ENCODE assay signal across 1 cellular context in the genomic region with DNA sequence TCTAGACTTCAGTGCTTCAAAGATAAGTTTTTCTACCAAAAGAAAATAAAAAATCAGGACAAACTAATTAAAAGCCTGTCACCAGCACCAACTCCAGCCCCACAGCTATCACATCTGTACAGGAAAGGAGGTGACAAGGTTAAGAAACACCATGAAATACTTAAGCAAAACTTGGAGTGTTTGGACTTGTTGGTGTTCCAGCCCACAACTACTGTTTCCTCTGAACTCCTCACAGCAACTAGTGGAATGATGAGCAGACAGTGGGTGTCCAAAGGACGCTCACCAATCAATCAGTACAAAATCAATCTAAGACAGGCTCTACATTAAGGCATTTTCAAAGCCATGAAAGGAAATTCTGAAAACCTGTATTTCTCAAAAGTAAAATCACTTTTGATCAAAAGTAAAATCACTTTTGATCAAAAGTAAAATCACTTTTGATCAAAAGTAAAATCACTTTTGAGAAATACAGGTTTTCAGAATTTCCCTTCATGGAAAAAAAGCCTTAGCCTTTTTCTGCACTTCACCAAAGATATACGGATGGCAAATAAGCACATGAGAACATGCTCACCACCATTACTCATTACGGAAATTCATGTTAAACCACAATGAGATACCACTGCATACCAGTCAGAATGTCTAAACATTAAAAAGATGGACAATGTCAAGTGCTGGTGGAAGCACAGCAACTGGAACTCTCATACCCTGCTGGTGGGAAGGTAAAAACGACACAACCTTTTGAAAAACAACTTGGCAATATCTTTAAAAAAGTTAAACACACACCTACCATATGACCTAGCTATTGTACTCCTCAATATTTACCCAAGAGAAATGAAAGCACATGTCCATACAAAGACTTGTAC.
TF ChIP-seq lines count a peak whose summit lies in the region.

No MANE protein-coding gene starts in this region.

TF ChIP-seq in GM12878, 131 proteins besides CTCF, POLR2A, EP300 and RAD21 (continued from another document):
- no peak for TF ChIP-seq CUX1 (IDR thresholded peaks at IDR 0.05; ENCODE audit: insufficient replicate concordance, low read depth, low read length)
- peak; percentile 75 for TF ChIP-seq RUNX3 (IDR thresholded peaks at IDR 0.05; ENCODE audit: low read length)
- no peak for TF ChIP-seq KDM1A (IDR thresholded peaks at IDR 0.05; ENCODE audit: borderline replicate concordance)
- TF ChIP-seq PBX3 (IDR thresholded peaks at IDR 0.05; ENCODE audit: insufficient replicate concordance, low read depth, low read length), result peak; percentile 18
- TF ChIP-seq MAX (IDR thresholded peaks at IDR 0.05; ENCODE audit: low read depth, low read length), result no peak
